In genomic region chr7:36860679-36861078, GRCh38 we compare ENCODE assay signal across 25 cellular contexts.
"Had no signal": no experiment of that assay in that cellular context is flagged by ENCODE, and none has a peak within 500 bp of the region (broad histone marks: within the 10 kb centered on the region; RNA-seq: fewer than 3 reads in every experiment).

No MANE protein-coding gene starts in this region.

- DNase-seq: naive thymus-derived CD8-positive, alpha-beta T cell; nephron progenitor cell; occipital lobe; ovary; posterior cingulate gyrus; psoas muscle; right cardiac atrium; right lobe of liver; spleen; stimulated activated CD4-positive, alpha-beta T cell treated with anti-CD3 and anti-CD28 coated beads, Interleukin-12 subunit alpha, Interleukin-12 subunit beta, amount 100 ng/mL, for 4 hours; stimulated activated CD4-positive, alpha-beta T cell treated with anti-CD3 and anti-CD28 coated beads, Interleukin-1b, Interleukin-23, amount 100 ng/mL, for 48 hours; stimulated activated CD4-positive, alpha-beta T cell treated with anti-CD3 and anti-CD28 coated beads, Interleukin-4, amount 100 ng/mL, for 1 hour; stimulated activated CD4-positive, alpha-beta T cell treated with anti-CD3 and anti-CD28 coated beads, Interleukin-4, amount 100 ng/mL, for 4 hours; stimulated activated CD8-positive, alpha-beta memory T cell treated with anti-CD3 and anti-CD28 coated beads, Interleukin-4, amount 100 ng/mL, for 48 hours; stimulated activated naive CD4-positive, alpha-beta T cell; stimulated activated naive CD8-positive, alpha-beta T cell treated with anti-CD3 and anti-CD28 coated beads, Interleukin-15, amount 100 ng/mL, for 72 hours; stimulated activated naive CD8-positive, alpha-beta T cell treated with anti-CD3 and anti-CD28 coated beads, Interleukin-15, Interleukin-2, amounts not matched to agents 100 U/mL and 50 U/mL, for 24 hours; substantia nigra; testis; tibial artery; trophoblast cell; upper lobe of left lung had no signal

- ATAC-seq: naive thymus-derived CD8-positive, alpha-beta T cell; natural killer cell treated with Interleukin-12 subunit alpha and Interleukin-12 subunit beta and Interleukin-15 and Interleukin-18, amount 100 ng/mL, for 72 hours; psoas muscle; right cardiac atrium; right lobe of liver; stimulated activated memory B cell treated with anti-CD40 and anti-IgM and Interleukin-4, amounts not matched to agents 10 μg/mL and 1 μg/mL and 100 μg/mL, for 72 hours; stimulated activated naive CD8-positive, alpha-beta T cell treated with anti-CD3 and anti-CD28 coated beads, Interleukin-15, amount 100 ng/mL, for 72 hours; stimulated activated naive CD8-positive, alpha-beta T cell treated with anti-CD3 and anti-CD28 coated beads, Interleukin-15, Interleukin-2, amounts not matched to agents 100 U/mL and 50 U/mL, for 24 hours had no signal

- FAIRE-seq: urothelium cell line had no signal
